Comparison of ENCODE assay signal across 26 cellular contexts in the genomic region with DNA sequence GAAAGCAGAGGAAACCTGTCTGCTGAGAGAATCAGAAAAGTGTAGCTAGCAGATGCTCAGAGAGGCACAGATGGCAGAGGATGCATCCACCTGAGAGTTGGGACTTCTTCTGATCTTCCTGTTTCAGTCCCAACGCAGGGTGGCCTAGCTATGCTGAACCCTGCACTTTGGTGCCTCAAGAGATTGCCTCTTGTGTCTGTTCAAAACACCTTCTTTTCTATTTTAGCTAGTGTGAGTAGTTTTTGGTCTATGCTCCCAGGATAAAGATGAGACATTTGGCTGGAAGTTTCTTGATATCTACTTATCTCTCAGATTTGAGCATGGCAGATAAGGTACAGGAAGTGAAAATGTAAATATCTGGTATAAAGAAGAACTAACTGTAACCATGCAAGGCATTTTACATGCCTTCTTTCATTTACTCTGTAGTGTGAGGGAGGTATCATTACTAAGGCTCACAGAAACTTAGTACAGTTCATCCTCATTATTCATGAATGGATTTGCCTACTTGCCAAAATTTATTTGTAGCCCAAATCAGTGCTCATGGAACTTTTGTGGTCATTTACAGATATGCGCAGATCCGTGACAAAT. TPM values are rescaled to one million over a fixed set of nuclear protein-coding genes. Genes with fewer than 3 reads are reported as not detected.
DNase-seq lines count a peak whose midpoint lies in the region; ATAC-seq and TF ChIP-seq lines count a peak whose summit lies in the region.
"Had no signal": no experiment of that assay in that cellular context is flagged by ENCODE, and none has a peak within 500 bp of the region (broad histone marks: within the 10 kb centered on the region; RNA-seq: fewer than 3 reads in every experiment).

No MANE protein-coding gene starts in this region.

- H3K4me3 ChIP-seq in CD8-positive, alpha-beta T cell (ENCODE audit: low read depth, low read length): no peak overlapping the region
- no peak overlapping the region for H3K4me3 ChIP-seq in naive thymus-derived CD4-positive, alpha-beta T cell (ENCODE audit: low read length)
- H3K4me3 ChIP-seq in mesendoderm (ENCODE audit: low read length): no peak overlapping the region
- H3K4me3 ChIP-seq: ascending aorta, cardiac muscle cell, esophagus squamous epithelium, GM23248, SJCRH30, skin epidermis, tibial artery had no signal

- H3K27me3 Mint-ChIP-seq in CD8-positive, alpha-beta T cell (ENCODE audit: low read depth): no peaks in the 10 kb centered on the region
- no peaks in the 10 kb centered on the region for H3K27me3 Mint-ChIP-seq in effector memory CD8-positive, alpha-beta T cell
- H3K27me3 Mint-ChIP-seq in naive thymus-derived CD4-positive, alpha-beta T cell: no peaks in the 10 kb centered on the region
- H3K27me3 Mint-ChIP-seq in activated T-cell treated with anti-CD3 and anti-CD28 coated beads, Interleukin-2, amount 50 U/mL, for 24 hours: no peaks in the 10 kb centered on the region
- no peaks in the 10 kb centered on the region for H3K27me3 Mint-ChIP-seq in chondrocyte (ENCODE audit: low read depth)
- H3K27me3 Mint-ChIP-seq: activated naive CD8-positive, alpha-beta T cell; CD8-positive, alpha-beta memory T cell; dendritic cell treated with granulocyte-macrophage colony-stimulating factor and Interleukin-4, amounts not matched to agents 40 ng/mL and 50 ng/mL, for 4 days had no signal

- H3K79me2 ChIP-seq in mesendoderm (ENCODE audit: control insufficient read depth, insufficient read depth, low read length): no peaks in the 10 kb centered on the region

- H2BK15ac ChIP-seq in mesendoderm (replicated peaks; ENCODE audit: low read depth): no peak overlapping the region

- no peak for DNase-seq in CD8-positive, alpha-beta T cell
- DNase-seq in NCI-H524 (lab: John Stamatoyannopoulos, UW) (peak; percentile 48 to 63), SKM-1 (lab: John Stamatoyannopoulos, UW; ENCODE audit: unreplicated experiment) (no peak), chondrocyte (ENCODE audit: low spot score) (no peak), mesendoderm (no peak)
- no peak for DNase-seq in effector memory CD8-positive, alpha-beta T cell
- no peak for DNase-seq in naive thymus-derived CD4-positive, alpha-beta T cell
- DNase-seq in activated T-cell treated with anti-CD3 and anti-CD28 coated beads, Interleukin-2, amount 50 U/mL, for 24 hours: no peak
- DNase-seq: activated CD4-positive, alpha-beta T cell treated with anti-CD3 and anti-CD28 coated beads for 48 hours; CD8-positive, alpha-beta memory T cell; esophagus squamous epithelium; foreskin melanocyte; GM23248; KG1; left cardiac atrium; mesenchymal stem cell; NCI-H1417 treated with DMSO at 0.1 percent for 48 hours; NCI-H2107; nucleus accumbens; SJCRH30; tibial artery had no signal

- H3K23ac ChIP-seq in mesendoderm (ENCODE audit: low read length): no peak overlapping the region

- no peak overlapping the region for H2AK5ac ChIP-seq in mesendoderm (ENCODE audit: low read length)

- no peak overlapping the region for H2BK120ac ChIP-seq in mesendoderm (ENCODE audit: low read depth, low read length)

- peaks cover 68% of the 10 kb centered on the region for H3K4me1 Mint-ChIP-seq in CD8-positive, alpha-beta T cell (ENCODE audit: low read depth)
- H3K4me1 Mint-ChIP-seq in effector memory CD8-positive, alpha-beta T cell (ENCODE audit: low read depth in 2 of 2): peaks cover 24 to 37% of the 10 kb centered on the region in 2 donors
- H3K4me1 Mint-ChIP-seq in naive thymus-derived CD4-positive, alpha-beta T cell: peaks cover 33 to 83% (median 70%) of the 10 kb centered on the region in 7 donors
- H3K4me1 Mint-ChIP-seq in activated T-cell treated with anti-CD3 and anti-CD28 coated beads, Interleukin-2, amount 50 U/mL, for 24 hours (ENCODE audit: low read depth): peaks cover 60% of the 10 kb centered on the region
- H3K4me1 Mint-ChIP-seq in chondrocyte (ENCODE audit: low read depth): no peaks in the 10 kb centered on the region

- peak overlapping the region; percentile 66 for H3K27ac Mint-ChIP-seq in CD8-positive, alpha-beta T cell
- H3K27ac Mint-ChIP-seq in effector memory CD8-positive, alpha-beta T cell: peak overlapping the region; percentile 7 to 27
- H3K27ac Mint-ChIP-seq in naive thymus-derived CD4-positive, alpha-beta T cell: peak overlapping the region in 8 of 9 donors; percentile 30 to 77 (median 66)
- no peak overlapping the region for H3K27ac Mint-ChIP-seq in activated T-cell treated with anti-CD3 and anti-CD28 coated beads, Interleukin-2, amount 50 U/mL, for 24 hours
- H3K27ac Mint-ChIP-seq in chondrocyte (ENCODE audit: unreplicated experiment): no peak overlapping the region
- H3K27ac Mint-ChIP-seq: activated naive CD8-positive, alpha-beta T cell; dendritic cell treated with granulocyte-macrophage colony-stimulating factor and Interleukin-4, amounts not matched to agents 40 ng/mL and 50 ng/mL, for 4 days had no signal

- ATAC-seq in CD8-positive, alpha-beta T cell: no peak
- no peak for ATAC-seq in effector memory CD8-positive, alpha-beta T cell (replicated peaks)
- ATAC-seq in naive thymus-derived CD4-positive, alpha-beta T cell: no peak
- ATAC-seq: left cardiac atrium had no signal

- peaks cover 26% of the 10 kb centered on the region for H3K9me3 Mint-ChIP-seq in CD8-positive, alpha-beta T cell
- H3K9me3 Mint-ChIP-seq in effector memory CD8-positive, alpha-beta T cell: peaks cover 2 to 7% of the 10 kb centered on the region in 2 donors
- peaks cover 11 to 55% (median 30%) of the 10 kb centered on the region in 11 donors for H3K9me3 Mint-ChIP-seq in naive thymus-derived CD4-positive, alpha-beta T cell
- H3K9me3 Mint-ChIP-seq in activated T-cell treated with anti-CD3 and anti-CD28 coated beads, Interleukin-2, amount 50 U/mL, for 24 hours: peaks cover 25% of the 10 kb centered on the region
- peaks cover 15% of the 10 kb centered on the region for H3K9me3 Mint-ChIP-seq in chondrocyte (ENCODE audit: low read depth)
- H3K9me3 Mint-ChIP-seq: dendritic cell treated with granulocyte-macrophage colony-stimulating factor and Interleukin-4, amounts not matched to agents 40 ng/mL and 50 ng/mL, for 4 days had no signal

- H4K5ac ChIP-seq in mesendoderm (ENCODE audit: low read length): no peak overlapping the region

- CTCF ChIA-PET in CD8-positive, alpha-beta T cell (lab: Charles Lee): interaction anchor here (0.8 to 3.5 kb wide), 2 partner anchors 11 to 28 kb away, joined by 4 to 9 read pairs; no protein-coding TSS in a partner anchor
- CTCF ChIA-PET in naive thymus-derived CD4-positive, alpha-beta T cell (lab: Charles Lee): interaction anchor here (0.6 to 1.0 kb wide), 4 partner anchors 8 to 72 kb away, joined by 3 read pairs; no protein-coding TSS in a partner anchor

- H3K27me3 ChIP-seq in CD8-positive, alpha-beta T cell (ENCODE audit: insufficient read depth, low read length): no peaks in the 10 kb centered on the region
- no peaks in the 10 kb centered on the region for H3K27me3 ChIP-seq in naive thymus-derived CD4-positive, alpha-beta T cell (ENCODE audit: control insufficient read depth in 2 of 2, insufficient read depth in 2 of 2, low read length in 2 of 2)
- no peaks in the 10 kb centered on the region for H3K27me3 ChIP-seq in mesendoderm (ENCODE audit: insufficient read depth, low read length, poor library complexity)
- H3K27me3 ChIP-seq: ascending aorta, cardiac muscle cell, esophagus squamous epithelium, SJCRH30, tibial artery had no signal

- peaks cover 77% of the 10 kb centered on the region for H3K36me3 Mint-ChIP-seq in CD8-positive, alpha-beta T cell
- H3K36me3 Mint-ChIP-seq in effector memory CD8-positive, alpha-beta T cell (ENCODE audit: insufficient read depth): peaks cover 7% of the 10 kb centered on the region
- H3K36me3 Mint-ChIP-seq in naive thymus-derived CD4-positive, alpha-beta T cell: peaks cover 37 to 85% (median 49%) of the 10 kb centered on the region in 5 donors
- H3K36me3 Mint-ChIP-seq in activated T-cell treated with anti-CD3 and anti-CD28 coated beads, Interleukin-2, amount 50 U/mL, for 24 hours (ENCODE audit: low read depth): peaks cover 60% of the 10 kb centered on the region
- no peaks in the 10 kb centered on the region for H3K36me3 Mint-ChIP-seq in chondrocyte (ENCODE audit: low read depth)

- no peak overlapping the region for H3K56ac ChIP-seq in mesendoderm (ENCODE audit: low read length)

- no CpG with 5 or more reads among the region's 3 CpGs for WGBS in mesendoderm (ENCODE audit: extremely low coverage, insufficient coverage, low lambda C conversion rate)

- H3K79me1 ChIP-seq in mesendoderm (ENCODE audit: low read length): no peaks in the 10 kb centered on the region

- POLR2A ChIA-PET in CD8-positive, alpha-beta T cell (lab: Charles Lee): interaction anchor here (0.9 to 3.3 kb wide), 4 partner anchors 7 to 12 kb away, joined by 3 to 15 read pairs (median 10); no protein-coding TSS in a partner anchor
- POLR2A ChIA-PET in naive thymus-derived CD4-positive, alpha-beta T cell (lab: Charles Lee): interaction anchor here (1.9 to 7.6 kb wide), 3 partner anchors 9 to 77 kb away, joined by 6 to 58 read pairs (median 39); no protein-coding TSS in a partner anchor

- no peak overlapping the region for H3K18ac ChIP-seq in mesendoderm (ENCODE audit: low read length)

- H3K4me3 Mint-ChIP-seq in CD8-positive, alpha-beta T cell: no peak overlapping the region
- H3K4me3 Mint-ChIP-seq in effector memory CD8-positive, alpha-beta T cell: no peak overlapping the region
- H3K4me3 Mint-ChIP-seq in naive thymus-derived CD4-positive, alpha-beta T cell: peak overlapping the region in 5 of 10 donors; percentile 0 to 29 (median 10)
- no peak overlapping the region for H3K4me3 Mint-ChIP-seq in activated T-cell treated with anti-CD3 and anti-CD28 coated beads, Interleukin-2, amount 50 U/mL, for 24 hours
- H3K4me3 Mint-ChIP-seq in chondrocyte (ENCODE audit: unreplicated experiment): no peak overlapping the region
- H3K4me3 Mint-ChIP-seq: activated naive CD8-positive, alpha-beta T cell; dendritic cell treated with granulocyte-macrophage colony-stimulating factor and Interleukin-4, amounts not matched to agents 40 ng/mL and 50 ng/mL, for 4 days had no signal

- no peaks in the 10 kb centered on the region for H3K36me3 ChIP-seq in CD8-positive, alpha-beta T cell (ENCODE audit: insufficient read depth, low read length)
- H3K36me3 ChIP-seq in naive thymus-derived CD4-positive, alpha-beta T cell (ENCODE audit: control insufficient read depth in 2 of 3, insufficient read depth in 3 of 3, low read length in 3 of 3): no peaks in the 10 kb centered on the region
- H3K36me3 ChIP-seq in mesendoderm (ENCODE audit: control insufficient read depth, insufficient read depth, low read length): no peaks in the 10 kb centered on the region
- H3K36me3 ChIP-seq: ascending aorta, cardiac muscle cell, esophagus squamous epithelium, tibial artery had no signal

- intact Hi-C loops in CD8-positive, alpha-beta T cell (cut with DNase I, micrococcal nuclease): no loop called here
- intact Hi-C loops in naive thymus-derived CD4-positive, alpha-beta T cell (cut with micrococcal nuclease): no loop called here

- H3K4me1 ChIP-seq in CD8-positive, alpha-beta T cell (ENCODE audit: insufficient read depth, low read length): peaks cover 35% of the 10 kb centered on the region
- H3K4me1 ChIP-seq in naive thymus-derived CD4-positive, alpha-beta T cell (ENCODE audit: control insufficient read depth in 2 of 2, insufficient read depth in 2 of 2, low read length in 2 of 2): peaks cover 15 to 28% of the 10 kb centered on the region in 2 donors
- no peaks in the 10 kb centered on the region for H3K4me1 ChIP-seq in mesendoderm (ENCODE audit: control insufficient read depth, low read depth, low read length)
- H3K4me1 ChIP-seq: ascending aorta, esophagus squamous epithelium, SJCRH30, tibial artery had no signal

- no peaks in the 10 kb centered on the region for H3K9me3 ChIP-seq in CD8-positive, alpha-beta T cell (ENCODE audit: low read length)
- peaks cover 0 to 7% (median 4%) of the 10 kb centered on the region in 3 experiments for H3K9me3 ChIP-seq in naive thymus-derived CD4-positive, alpha-beta T cell (ENCODE audit: control insufficient read depth in 2 of 3, low read length in 3 of 3)
- H3K9me3 ChIP-seq: ascending aorta, esophagus squamous epithelium, SJCRH30, tibial artery had no signal

- no peak overlapping the region for H3K4ac ChIP-seq in mesendoderm (ENCODE audit: low read depth, low read length)

- no peak for TF ChIP-seq CTCF in CD8-positive, alpha-beta T cell (IDR thresholded peaks at IDR 0.05)
- no peak for TF ChIP-seq CTCF in chondrocyte (IDR thresholded peaks at IDR 0.05)

- H3K4me2 ChIP-seq in mesendoderm (ENCODE audit: low read length): no peak overlapping the region

- no peak overlapping the region for H3K9ac ChIP-seq in mesendoderm (ENCODE audit: low read length)
- H3K9ac ChIP-seq: GM23248 had no signal

- no peak overlapping the region for H3K27ac ChIP-seq in CD8-positive, alpha-beta T cell (ENCODE audit: low read depth, low read length)
- no peak overlapping the region for H3K27ac ChIP-seq in naive thymus-derived CD4-positive, alpha-beta T cell (ENCODE audit: low read depth, low read length)
- H3K27ac ChIP-seq in mesendoderm (ENCODE audit: low read depth, low read length): no peak overlapping the region
- H3K27ac ChIP-seq: ascending aorta, cardiac muscle cell, esophagus squamous epithelium, GM23248, SJCRH30, skin epidermis, tibial artery had no signal

- no peak overlapping the region for H2BK5ac ChIP-seq in mesendoderm (ENCODE audit: low read length)

- H4K8ac ChIP-seq in mesendoderm (ENCODE audit: low read depth, low read length): no peak overlapping the region

RNA-seq across cellular contexts. Expression of gene PSMA1, which starts 47.0 kb away (rescaled TPM):
- 100 to 1,000 TPM; 177 to 193 TPM for total RNA-seq in CD8-positive, alpha-beta T cell
- 100 to 1,000 TPM; 103 to 253 (median 120) TPM for total RNA-seq in naive thymus-derived CD4-positive, alpha-beta T cell
- polyA plus RNA-seq in naive thymus-derived CD4-positive, alpha-beta T cell: 100 to 1,000 TPM; 128 to 171 TPM
- total RNA-seq in chondrocyte: 122 to 163 TPM (median 124 TPM) in 3 replicates
- 282 TPM for polyA plus RNA-seq in mesendoderm (2013, experiment 1 of 2)
- 280 TPM for polyA plus RNA-seq in mesendoderm (2013, experiment 2 of 2)

Comparison
In these comparisons a context has a peak if more than half of its experiments do, and no peak if none do; other contexts are left out.
1. DNase-seq: peak in NCI-H524 (2 of 2); none in CD8-positive, alpha-beta T cell (0 of 7), effector memory CD8-positive, alpha-beta T cell (0 of 3), naive thymus-derived CD4-positive, alpha-beta T cell (0 of 9), SKM-1 (single experiment), activated T-cell treated with anti-CD3 and anti-CD28 coated beads, Interleukin-2, amount 50 U/mL, for 24 hours (single experiment), chondrocyte (single experiment) and mesendoderm (single experiment).
2. H3K27ac Mint-ChIP-seq: peak in CD8-positive, alpha-beta T cell (single experiment), effector memory CD8-positive, alpha-beta T cell (2 of 2) and naive thymus-derived CD4-positive, alpha-beta T cell (8 of 9); none in activated T-cell treated with anti-CD3 and anti-CD28 coated beads, Interleukin-2, amount 50 U/mL, for 24 hours (single experiment) and chondrocyte (single experiment).